ENCODE assay signal across 27 cellular contexts in genomic region chr1:160953030-160953429, GRCh38. TPM values are rescaled to one million over a fixed set of nuclear protein-coding genes. Genes with fewer than 3 reads are reported as not detected.
DNase-seq lines count a peak whose midpoint lies in the region; ATAC-seq, FAIRE-seq and TF ChIP-seq lines count a peak whose summit lies in the region.
"Had no signal": no experiment of that assay in that cellular context is flagged by ENCODE, and none has a peak within 500 bp of the region (broad histone marks: within the 10 kb centered on the region; RNA-seq: fewer than 3 reads in every experiment).

No MANE protein-coding gene starts in this region.

- no peak for TF ChIP-seq EP300 in H1 (IDR thresholded peaks at IDR 0.05; ENCODE audit: borderline replicate concordance in 1 of 2, low read depth in 2 of 2, low read length in 2 of 2)

- no peak overlapping the region for H4K5ac ChIP-seq in H1 (ENCODE audit: insufficient read length, low read depth, low read length)

- no peaks in the 10 kb centered on the region for H3K36me3 ChIP-seq in H1 (ENCODE audit: control insufficient read depth in 2 of 4, insufficient read depth in 4 of 4, low read length in 3 of 4)
- H3K36me3 ChIP-seq: heart right ventricle, upper lobe of right lung, WERI-Rb-1 had no signal

- no peak overlapping the region for H3K4me3 ChIP-seq in H1 (ENCODE audit: extremely low read depth in 1 of 4, insufficient read depth in 2 of 4, low read depth in 3 of 4, low read length in 4 of 4)
- H3K4me3 ChIP-seq in fibroblast of villous mesenchyme (ENCODE audit: low read depth, low read length), result no peak overlapping the region
- H3K4me3 ChIP-seq: heart right ventricle, upper lobe of right lung had no signal

- no peak overlapping the region for H3K18ac ChIP-seq in H1 (ENCODE audit: extremely low read depth, low read length)

- H2AFZ ChIP-seq in H1 (ENCODE audit: low read length), result no peak overlapping the region

- TF ChIP-seq RAD21 in H1 (IDR thresholded peaks at IDR 0.05 in 1 of 2, conservative IDR thresholded peaks at IDR 0.05 in 1 of 2; ENCODE audit: low read depth in 2 of 2, low read length in 2 of 2), result no peak

- H2BK15ac ChIP-seq in H1 (ENCODE audit: low read length), result no peak overlapping the region

- intact Hi-C loops in left cardiac atrium (cut with DNase I) (loop anchor here (5.0 kb wide), 2 partner anchors 116 to 226 kb away; no protein-coding TSS in a partner anchor), cardiac septum (cut with DNase I) (loop anchor here (5.0 kb wide), 1 partner anchor 226 kb away; no protein-coding TSS in a partner anchor)
- intact Hi-C loops in activated CD4-positive, alpha-beta T cell treated with anti-CD3 and anti-CD28 coated beads for 36 hours (cut with DNase I, micrococcal nuclease), result loop anchor here in 1 of 2 experiments (5.0 kb wide), 1 partner anchor 176 kb away; no protein-coding TSS in a partner anchor

- no peak overlapping the region for H3K56ac ChIP-seq in H1 (replicated peaks; ENCODE audit: insufficient read length, low read depth, low read length)

- TF ChIP-seq CTCF in H1 (IDR thresholded peaks at IDR 0.05; ENCODE audit: control extremely low read depth in 1 of 3, insufficient read depth in 1 of 3, low read depth in 1 of 3, low read length in 3 of 3) (no peak), fibroblast of villous mesenchyme (IDR thresholded peaks at IDR 0.05; ENCODE audit: insufficient read depth, low read depth, low read length) (no peak), D721Med (IDR thresholded peaks at IDR 0.05; ENCODE audit: insufficient read depth, missing control alignments) (no peak)

- no peak overlapping the region for H3K27ac ChIP-seq in H1 (ENCODE audit: low read depth, low read length)
- H3K27ac ChIP-seq: heart right ventricle, upper lobe of right lung, WERI-Rb-1 had no signal

- DNase-seq in left cardiac atrium (peak; percentile 61), cardiac septum (ENCODE audit: low spot score) (no peak), H1 (ENCODE audit: low read depth in 1 of 2, low spot score in 2 of 2) (no peak), fibroblast of villous mesenchyme (ENCODE audit: low read depth) (peak; percentile 34), stromal cell of bone marrow (ENCODE audit: low read depth) (peak; percentile 5), D721Med (ENCODE audit: insufficient read length, low spot score) (no peak)
- no peak for DNase-seq in activated CD4-positive, alpha-beta T cell treated with anti-CD3 and anti-CD28 coated beads for 36 hours
- DNase-seq: activated CD4-positive, alpha-beta T cell treated with anti-CD3 and anti-CD28 coated beads, Interleukin-2, amount 10 ng/mL, durations not matched to agents 7 days and 5 days; CD8-positive, alpha-beta memory T cell; DMS53; effector memory CD4-positive, alpha-beta T cell; heart right ventricle; left colon; naive thymus-derived CD4-positive, alpha-beta T cell; NCI-H2081 treated with DMSO at 0.1 percent for 48 hours; NCI-H774; upper lobe of right lung; WERI-Rb-1 had no signal

- no peak for TF ChIP-seq POLR2A in H1 (IDR thresholded peaks at IDR 0.05; ENCODE audit: control extremely low read depth in 1 of 2, low read depth in 2 of 2, low read length in 2 of 2)

- no peak overlapping the region; the same call in 1 of the 2 replicates for H2BK12ac ChIP-seq in H1 (ENCODE audit: low read depth, low read length)

- CTCF ChIA-PET in H1 (lab: Charles Lee; ENCODE audit: partially characterized antibody), result interaction anchor here (0.7 to 8.2 kb wide), 28 partner anchors 11 to 281 kb away, joined by 3 to 219 read pairs (median 8); partner anchors contain the start of genes KLHDC9 and LY9
- CTCF ChIA-PET in activated CD4-positive, alpha-beta T cell treated with anti-CD3 and anti-CD28 coated beads for 36 hours (lab: Charles Lee), result interaction anchor here (0.6 to 10.6 kb wide), 22 partner anchors 9 to 429 kb away, joined by 3 to 241 read pairs (median 9); partner anchors contain the start of gene ITLN1

- no peak overlapping the region for H2BK5ac ChIP-seq in H1 (ENCODE audit: low read depth, low read length)

- H4K91ac ChIP-seq in H1 (replicated peaks; ENCODE audit: insufficient read length, low read length), result no peak overlapping the region

- H3K14ac ChIP-seq in H1 (ENCODE audit: insufficient read length), result no peak overlapping the region

- H3K27ac Mint-ChIP-seq in activated T-helper 17 cell treated with anti-CD3 and anti-CD28 coated beads, Interleukin-2, amount 50 U/mL, for 72 hours, result no peak overlapping the region
- H3K27ac Mint-ChIP-seq in activated CD4-positive, alpha-beta T cell treated with anti-CD3 and anti-CD28 coated beads for 36 hours, result no peak overlapping the region
- H3K27ac Mint-ChIP-seq: activated CD4-positive, alpha-beta T cell treated with anti-CD3 and anti-CD28 coated beads, Interleukin-2, amount 10 ng/mL, durations not matched to agents 7 days and 5 days; activated naive CD8-positive, alpha-beta T cell; activated T-helper 1 cell treated with anti-CD3 and anti-CD28 coated beads, Interleukin-12 subunit alpha, Interleukin-12 subunit beta, Interleukin-2, Interleukin-4 antibody, amounts not matched to agents 30 ng/mL and 10 ng/mL and 1 ng/mL, durations not matched to agents 14 hours and 24 hours and 36 hours; CD8-positive, alpha-beta memory T cell; IgD-negative memory B cell had no signal

- no peak overlapping the region for H2BK120ac ChIP-seq in H1 (replicated peaks; ENCODE audit: low read depth, low read length)

- no peak overlapping the region for H3K4me2 ChIP-seq in H1 (ENCODE audit: insufficient read depth in 1 of 2, low read depth in 2 of 2, low read length in 2 of 2)

- H3K27me3 ChIP-seq in H1 (replicated peaks in 1 of 4; ENCODE audit: control insufficient read depth in 3 of 4, extremely low read depth in 1 of 4, insufficient read depth in 3 of 4, low read length in 3 of 4), result no peaks in the 10 kb centered on the region
- H3K27me3 ChIP-seq: upper lobe of right lung had no signal

- no peak overlapping the region for H2AK5ac ChIP-seq in H1 (ENCODE audit: low read depth, low read length)

- no peak overlapping the region for H3K4me3 Mint-ChIP-seq in activated T-helper 17 cell treated with anti-CD3 and anti-CD28 coated beads, Interleukin-2, amount 50 U/mL, for 72 hours
- no peak overlapping the region for H3K4me3 Mint-ChIP-seq in activated CD4-positive, alpha-beta T cell treated with anti-CD3 and anti-CD28 coated beads for 36 hours
- H3K4me3 Mint-ChIP-seq: activated CD4-positive, alpha-beta T cell treated with anti-CD3 and anti-CD28 coated beads, Interleukin-2, amount 10 ng/mL, durations not matched to agents 7 days and 5 days; activated naive CD8-positive, alpha-beta T cell; activated T-helper 1 cell treated with anti-CD3 and anti-CD28 coated beads, Interleukin-12 subunit alpha, Interleukin-12 subunit beta, Interleukin-2, Interleukin-4 antibody, amounts not matched to agents 30 ng/mL and 10 ng/mL and 1 ng/mL, durations not matched to agents 14 hours and 24 hours and 36 hours; brain; CD8-positive, alpha-beta memory T cell; IgD-negative memory B cell; naive thymus-derived CD4-positive, alpha-beta T cell had no signal

- H3K9me3 ChIP-seq in H1 (ENCODE audit: insufficient read depth in 2 of 2, low read depth in 1 of 2, low read length in 1 of 2), result no peaks in the 10 kb centered on the region
- H3K9me3 ChIP-seq: heart right ventricle, upper lobe of right lung had no signal

- no peaks in the 10 kb centered on the region for H3K27me3 Mint-ChIP-seq in activated T-helper 17 cell treated with anti-CD3 and anti-CD28 coated beads, Interleukin-2, amount 50 U/mL, for 72 hours
- no peaks in the 10 kb centered on the region for H3K27me3 Mint-ChIP-seq in activated CD4-positive, alpha-beta T cell treated with anti-CD3 and anti-CD28 coated beads for 36 hours
- H3K27me3 Mint-ChIP-seq: activated CD4-positive, alpha-beta T cell treated with anti-CD3 and anti-CD28 coated beads, Interleukin-2, amount 10 ng/mL, durations not matched to agents 7 days and 5 days; CD8-positive, alpha-beta memory T cell; IgD-negative memory B cell; naive thymus-derived CD4-positive, alpha-beta T cell had no signal

- no peak overlapping the region for H2BK20ac ChIP-seq in H1 (ENCODE audit: low read length)

- no peaks in the 10 kb centered on the region for H3K9me3 Mint-ChIP-seq in activated T-helper 17 cell treated with anti-CD3 and anti-CD28 coated beads, Interleukin-2, amount 50 U/mL, for 72 hours
- H3K9me3 Mint-ChIP-seq in activated CD4-positive, alpha-beta T cell treated with anti-CD3 and anti-CD28 coated beads for 36 hours (ENCODE audit: low read depth), result no peaks in the 10 kb centered on the region
- H3K9me3 Mint-ChIP-seq: activated CD4-positive, alpha-beta T cell treated with anti-CD3 and anti-CD28 coated beads, Interleukin-2, amount 10 ng/mL, durations not matched to agents 7 days and 5 days; activated T-helper 1 cell treated with anti-CD3 and anti-CD28 coated beads, Interleukin-12 subunit alpha, Interleukin-12 subunit beta, Interleukin-2, Interleukin-4 antibody, amounts not matched to agents 30 ng/mL and 10 ng/mL and 1 ng/mL, durations not matched to agents 14 hours and 24 hours and 36 hours; brain; CD8-positive, alpha-beta memory T cell; IgD-negative memory B cell; naive thymus-derived CD4-positive, alpha-beta T cell had no signal

- peaks cover 0 to 9% (median 3%) of the 10 kb centered on the region in 4 experiments; a peak in 6 of 7 replicates for H3K4me1 ChIP-seq in H1 (replicated peaks in 1 of 4; ENCODE audit: control insufficient read depth in 3 of 4, insufficient read depth in 4 of 4, low read length in 3 of 4)
- H3K4me1 ChIP-seq: upper lobe of right lung had no signal

- no peak overlapping the region for H3K9ac ChIP-seq in H1 (replicated peaks in 1 of 4; ENCODE audit: extremely low read depth in 1 of 4, low read depth in 3 of 4, low read length in 3 of 4)

- POLR2A ChIA-PET in H1 (lab: Charles Lee; ENCODE audit: partially characterized antibody), result no interaction called here
- POLR2A ChIA-PET in activated CD4-positive, alpha-beta T cell treated with anti-CD3 and anti-CD28 coated beads for 36 hours (lab: Charles Lee), result no interaction called here

- H3K79me1 ChIP-seq in H1 (ENCODE audit: low read depth, low read length), result no peaks in the 10 kb centered on the region

- no peaks in the 10 kb centered on the region for H3K4me1 Mint-ChIP-seq in activated T-helper 17 cell treated with anti-CD3 and anti-CD28 coated beads, Interleukin-2, amount 50 U/mL, for 72 hours
- peaks cover 3% of the 10 kb centered on the region for H3K4me1 Mint-ChIP-seq in activated CD4-positive, alpha-beta T cell treated with anti-CD3 and anti-CD28 coated beads for 36 hours

- H3K79me2 ChIP-seq in H1 (ENCODE audit: control insufficient read depth in 1 of 2, insufficient read depth in 2 of 2, low read length in 2 of 2), result no peaks in the 10 kb centered on the region

- 89% methylated on average over 3 of the region's 3 CpGs; no CpG with 5 or more reads in 1 of the 2 experiments for WGBS in H1 (ENCODE audit: extremely low coverage in 1 of 2, insufficient coverage in 1 of 2, insufficient read length in 1 of 2, insufficient replicate concordance in 2 of 2, low coverage in 1 of 2, low lambda C conversion rate in 2 of 2, missing lambda C conversion rate in 1 of 2), 2 experiments

- no peak overlapping the region for H3K4ac ChIP-seq in H1 (replicated peaks; ENCODE audit: insufficient read length, low read depth, low read length)

- ATAC-seq in left cardiac atrium, result peak in 1 of 2 donors; percentile 49
- no peak for ATAC-seq in activated T-helper 17 cell treated with anti-CD3 and anti-CD28 coated beads, Interleukin-2, amount 50 U/mL, for 72 hours (replicated peaks)
- no peak for ATAC-seq in activated CD4-positive, alpha-beta T cell treated with anti-CD3 and anti-CD28 coated beads for 36 hours
- ATAC-seq: left colon; naive thymus-derived CD4-positive, alpha-beta T cell; upper lobe of right lung had no signal

- H3K23ac ChIP-seq in H1 (ENCODE audit: insufficient read length), result no peak overlapping the region

- peak overlapping the region; percentile 31; the same call in 1 of the 2 replicates for H4K8ac ChIP-seq in H1 (ENCODE audit: extremely low read depth, insufficient read depth, low read length)

- no peak for FAIRE-seq in H1 (lab: Jason Lieb, UNC)
- FAIRE-seq in D721Med (lab: Jason Lieb, UNC), result no peak
- FAIRE-seq: A204.1, G401.6 had no signal

- H3K23me2 ChIP-seq in H1 (ENCODE audit: low read depth, low read length), result no peaks in the 10 kb centered on the region

- H3K36me3 Mint-ChIP-seq in activated T-helper 17 cell treated with anti-CD3 and anti-CD28 coated beads, Interleukin-2, amount 50 U/mL, for 72 hours (ENCODE audit: low read depth), result no peaks in the 10 kb centered on the region
- no peaks in the 10 kb centered on the region for H3K36me3 Mint-ChIP-seq in activated CD4-positive, alpha-beta T cell treated with anti-CD3 and anti-CD28 coated beads for 36 hours (ENCODE audit: low read depth)
- H3K36me3 Mint-ChIP-seq: activated naive CD8-positive, alpha-beta T cell; brain; CD8-positive, alpha-beta memory T cell; IgD-negative memory B cell; naive thymus-derived CD4-positive, alpha-beta T cell had no signal

- no peaks in the 10 kb centered on the region for H4K20me1 ChIP-seq in H1 (replicated peaks in 1 of 2; ENCODE audit: control insufficient read depth in 1 of 2, insufficient read depth in 2 of 2, low read length in 2 of 2)

RNA-seq across cellular contexts. Expression of gene ITLN2, which starts 1.6 kb away (rescaled TPM):
- total RNA-seq in left cardiac atrium (under 1 TPM; 0.21 to 0.97 TPM), cardiac septum (not detected), fibroblast of villous mesenchyme (not detected in 2 replicates)
- total RNA-seq in H1 (2021; fragmentation: NEBNext Ultra II Directional; extraction: Animal tissue kit (Norgen Biotek cat#: 25700)), result 4.7 and 5.6 TPM in 2 replicates
- 6.3 and 6.8 TPM in 2 replicates for polyA plus RNA-seq in H1 (2011; rRNA removed)
- 9.1 TPM for polyA plus RNA-seq in H1 (2011; cell fraction: cytosol; rRNA removed)
- polyA plus RNA-seq in H1 (2011; cell fraction: nucleus; rRNA removed), result 8.5 TPM
- polyA plus RNA-seq in H1 (2012, experiment 1 of 2), result 4.6 to 6.4 TPM (median 5.9 TPM) in 4 replicates
- 3.2 TPM for polyA plus RNA-seq in H1 (2012, experiment 2 of 2)
- 4.9 TPM for polyA plus RNA-seq in H1 (2013, experiment 1 of 2)
- polyA plus RNA-seq in H1 (2013, experiment 2 of 2), result 5.5 TPM
- polyA minus RNA-seq in H1 (2011; rRNA and poly(A)+ RNA removed), result 7.3 and 9.4 TPM in 2 replicates
- polyA minus RNA-seq in H1 (2011; cell fraction: cytosol; rRNA and poly(A)+ RNA removed), result 2.7 TPM
- 5.1 TPM for polyA minus RNA-seq in H1 (2011; cell fraction: nucleus; rRNA and poly(A)+ RNA removed)
- total RNA-seq in activated T-helper 17 cell treated with anti-CD3 and anti-CD28 coated beads, Interleukin-2, amount 50 U/mL, for 72 hours, result not detected
- total RNA-seq in activated CD4-positive, alpha-beta T cell treated with anti-CD3 and anti-CD28 coated beads for 36 hours, result not detected
- total RNA-seq: activated CD4-positive, alpha-beta T cell treated with anti-CD3 and anti-CD28 coated beads, Interleukin-2, amount 10 ng/mL, durations not matched to agents 7 days and 5 days; activated T-helper 1 cell treated with anti-CD3 and anti-CD28 coated beads, Interleukin-12 subunit alpha, Interleukin-12 subunit beta, Interleukin-2, Interleukin-4 antibody, amounts not matched to agents 30 ng/mL and 10 ng/mL and 1 ng/mL, durations not matched to agents 14 hours and 24 hours and 36 hours; CD8-positive, alpha-beta memory T cell; heart right ventricle; left colon; naive thymus-derived CD4-positive, alpha-beta T cell; osteocyte; RPMI7951 had no signal
- polyA plus RNA-seq: CD8-positive, alpha-beta memory T cell; IgD-negative memory B cell; naive thymus-derived CD4-positive, alpha-beta T cell had no signal

Comparison
In these comparisons a context has a peak if more than half of its experiments do, and no peak if none do; other contexts are left out.
1. DNase-seq: peak in left cardiac atrium (single experiment), fibroblast of villous mesenchyme (single experiment) and stromal cell of bone marrow (single experiment); none in cardiac septum (single experiment), H1 (0 of 2), D721Med (single experiment) and activated CD4-positive, alpha-beta T cell treated with anti-CD3 and anti-CD28 coated beads for 36 hours (single experiment).